ENCODE assay signal across 8 cellular contexts in the genomic region with DNA sequence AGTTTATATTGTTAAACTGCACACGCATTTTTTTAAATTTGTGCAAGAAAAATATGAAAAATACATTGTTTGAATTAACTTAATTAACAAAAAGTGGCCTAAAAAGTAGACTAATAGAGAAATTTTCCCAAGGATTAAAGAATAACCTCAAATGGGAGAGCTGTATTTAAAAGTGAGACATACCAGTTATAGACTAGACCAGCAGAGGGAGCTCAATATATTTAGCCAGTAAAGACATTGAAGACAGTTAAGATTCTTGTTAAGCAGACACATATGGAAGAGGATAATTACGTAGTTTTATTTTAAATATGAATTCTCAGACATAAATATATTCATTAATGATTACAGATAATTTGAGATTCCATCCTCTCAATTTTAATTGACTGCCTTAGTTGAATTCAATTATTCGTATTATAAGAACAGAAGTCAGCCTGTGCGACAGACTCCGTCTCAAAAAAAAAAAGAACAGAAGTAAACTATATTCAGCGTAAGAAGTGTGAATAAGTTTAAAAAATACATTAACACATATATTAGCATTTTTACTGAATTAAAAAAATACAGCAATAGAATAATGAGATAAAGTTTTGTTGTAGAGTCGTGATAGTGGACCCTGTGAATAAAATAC.
DNase-seq lines count a peak whose midpoint lies in the region; ATAC-seq and TF ChIP-seq lines count a peak whose summit lies in the region.

No MANE protein-coding gene starts in this region.

- peak; percentile 54 for TF ChIP-seq CTCF in kidney epithelial cell (IDR thresholded peaks at IDR 0.05; ENCODE audit: insufficient read depth, low read length, poor library complexity, severe bottlenecking)

- ATAC-seq in GM18517 (IDR thresholded peaks at IDR 0.05; ENCODE audit: unreplicated experiment) (peak; percentile 75), HG02973 (IDR thresholded peaks at IDR 0.05; ENCODE audit: unreplicated experiment) (peak; percentile 70), T-cell (replicated peaks in 1 of 4) (no peak)

- CTCF ChIA-PET in T-cell (lab: Charles Lee), result no interaction called here

- no peak overlapping the region for H3K27ac Mint-ChIP-seq in T-cell

- H3K36me3 ChIP-seq in kidney epithelial cell (ENCODE audit: control insufficient read depth, insufficient read depth, low read length), result no peaks in the 10 kb centered on the region

- POLR2A ChIA-PET in T-cell (lab: Charles Lee), result no interaction called here

- H3K36me3 Mint-ChIP-seq in T-cell, result no peaks in the 10 kb centered on the region

- no peaks in the 10 kb centered on the region for H3K9me3 Mint-ChIP-seq in T-cell

- no peaks in the 10 kb centered on the region for H3K4me1 Mint-ChIP-seq in T-cell

- DNase-seq in AG08396 (ENCODE audit: low spot score) (peak; percentile 20), NCI-H2029 treated with DMSO at 0.1 percent for 48 hours (lab: John Stamatoyannopoulos, UW) (peak; percentile 40), amniotic stem cell (lab: John Stamatoyannopoulos, UW) (peak; percentile 33), kidney epithelial cell (ENCODE audit: low read depth) (peak; percentile 14), T-cell (no peak)
- no peak for DNase-seq in central memory CD4-positive, alpha-beta T cell

- no peak overlapping the region for H3K4me3 Mint-ChIP-seq in T-cell

- no peak overlapping the region for H3K4me3 ChIP-seq in kidney epithelial cell (ENCODE audit: low read depth, low read length)

- no peaks in the 10 kb centered on the region for H3K27me3 Mint-ChIP-seq in T-cell

- no peaks in the 10 kb centered on the region for H3K27me3 ChIP-seq in kidney epithelial cell (ENCODE audit: control insufficient read depth, insufficient read depth, low read length)

Comparison
In these comparisons a context has a peak if more than half of its experiments do, and no peak if none do; other contexts are left out.
1. DNase-seq: peak in AG08396 (single experiment), NCI-H2029 treated with DMSO at 0.1 percent for 48 hours (single experiment), amniotic stem cell (single experiment) and kidney epithelial cell (single experiment); none in T-cell (0 of 34) and central memory CD4-positive, alpha-beta T cell (single experiment).
2. ATAC-seq: peak in GM18517 (single experiment) and HG02973 (single experiment); none in T-cell (0 of 4).